ENCODE assay signal across 9 cellular contexts in the genomic region with DNA sequence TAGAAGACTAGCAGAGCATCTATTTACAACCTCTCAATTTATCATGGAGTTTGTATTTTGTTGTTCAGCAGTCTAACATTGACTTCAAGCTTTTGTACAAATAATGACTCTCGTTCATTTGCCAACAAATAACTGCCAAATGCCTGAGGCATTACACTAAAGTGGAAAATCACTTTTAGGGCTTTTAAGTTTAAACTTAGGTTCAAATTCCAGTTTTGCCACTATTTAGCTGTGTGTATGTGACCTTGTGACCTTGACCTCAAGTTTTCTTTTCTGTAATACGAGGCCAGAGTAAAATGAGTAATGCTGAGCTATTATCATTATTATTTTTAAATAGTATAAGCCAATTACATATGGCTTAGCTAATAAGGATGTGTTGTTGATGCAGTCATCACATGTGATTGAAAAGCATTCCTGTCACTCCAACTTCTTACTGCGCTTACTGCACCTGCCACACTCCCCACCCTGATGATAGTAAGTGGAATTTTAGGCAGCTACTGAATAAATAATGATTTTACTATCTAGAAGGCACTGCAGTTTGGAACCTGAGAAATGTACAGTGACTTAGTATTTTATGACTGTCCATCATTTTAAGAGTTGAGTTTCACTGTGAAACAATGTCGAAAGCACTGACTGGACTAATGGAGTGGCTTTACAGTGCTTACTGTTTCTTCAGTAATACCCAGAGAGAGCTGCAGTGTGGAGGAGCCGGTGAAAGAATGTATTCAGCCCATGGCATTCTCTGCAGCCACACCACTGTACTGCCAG. TPM values are rescaled to one million over a fixed set of nuclear protein-coding genes. Genes with fewer than 3 reads are reported as not detected.
A peak's percentile ranks its signal among the peaks of the same experiment; 100 is the strongest.
DNase-seq lines count a peak whose midpoint lies in the region; ATAC-seq and TF ChIP-seq lines count a peak whose summit lies in the region.
"Had no signal": no experiment of that assay in that cellular context is flagged by ENCODE, and none has a peak within 500 bp of the region (broad histone marks: within the 10 kb centered on the region; RNA-seq: fewer than 3 reads in every experiment).

No MANE protein-coding gene starts in this region.

- no peak overlapping the region for H3K9ac ChIP-seq in adipocyte (ENCODE audit: low read length)
- no peak overlapping the region for H3K9ac ChIP-seq in liver (ENCODE audit: low read depth in 1 of 2, low read length in 2 of 2)

- TF ChIP-seq CTCF in left ventricle myocardium inferior (IDR thresholded peaks at IDR 0.05; ENCODE audit: borderline replicate concordance): no peak
- TF ChIP-seq CTCF in liver (IDR thresholded peaks at IDR 0.05; ENCODE audit: low read depth, low read length, missing input control): no peak

- H3K27me3 ChIP-seq in right cardiac atrium (ENCODE audit: control insufficient read depth, insufficient read depth): no peaks in the 10 kb centered on the region
- H3K27me3 ChIP-seq in left ventricle myocardium inferior (ENCODE audit: low read depth): no peaks in the 10 kb centered on the region
- H3K27me3 ChIP-seq in adipocyte (replicated peaks; ENCODE audit: control insufficient read depth, insufficient read depth, low read length): no peaks in the 10 kb centered on the region
- H3K27me3 ChIP-seq in liver (ENCODE audit: control insufficient read depth in 4 of 4, insufficient read depth in 4 of 4, low read length in 3 of 4): no peaks in the 10 kb centered on the region

- peaks cover 9% of the 10 kb centered on the region for H3K4me1 ChIP-seq in right cardiac atrium (ENCODE audit: control insufficient read depth, insufficient read depth, low read length)
- H3K4me1 ChIP-seq in left ventricle myocardium inferior: peaks cover 80% of the 10 kb centered on the region
- peaks cover 40% of the 10 kb centered on the region for H3K4me1 ChIP-seq in adipocyte (ENCODE audit: control insufficient read depth, insufficient read depth, low read length)
- peaks cover 2 to 29% (median 24%) of the 10 kb centered on the region in 4 donors for H3K4me1 ChIP-seq in liver (ENCODE audit: control insufficient read depth in 4 of 4, insufficient read depth in 4 of 4, low read length in 3 of 4)
- no peaks in the 10 kb centered on the region for H3K4me1 ChIP-seq in urinary bladder (ENCODE audit: insufficient read depth)

- H3K36me3 ChIP-seq in left ventricle myocardium inferior (no peaks in the 10 kb centered on the region), adipocyte (ENCODE audit: control insufficient read depth, insufficient read depth, low read length, severe bottlenecking) (no peaks in the 10 kb centered on the region), liver (ENCODE audit: control insufficient read depth in 4 of 4, insufficient read depth in 3 of 4, low read depth in 1 of 4, low read length in 3 of 4) (no peaks in the 10 kb centered on the region), urinary bladder (ENCODE audit: insufficient read depth) (no peaks in the 10 kb centered on the region)

- H3K27ac ChIP-seq in right cardiac atrium (ENCODE audit: low read length) (no peak overlapping the region), left ventricle myocardium inferior (replicated peaks) (no peak overlapping the region), liver (ENCODE audit: low read depth in 1 of 2, low read length in 2 of 2) (peak overlapping the region in 1 of 2 donors; percentile 60), urinary bladder (ENCODE audit: low read depth) (peak overlapping the region; percentile 10)

- peak; percentile 48 to 53 for ATAC-seq in right cardiac atrium
- no peak for ATAC-seq in HG03571 (IDR thresholded peaks at IDR 0.05; ENCODE audit: unreplicated experiment)
- no peak for ATAC-seq in HG02884 (IDR thresholded peaks at IDR 0.05; ENCODE audit: unreplicated experiment)

- WGBS in right cardiac atrium: 43% methylated on average over 5 of the region's 5 CpGs
- WGBS in liver: 56% methylated on average over 5 of the region's 5 CpGs
- 55% methylated on average over 5 of the region's 5 CpGs for WGBS in urinary bladder

- peak in 1 of 2 donors; percentile 39 for TF ChIP-seq RAD21 in liver (IDR thresholded peaks at IDR 0.05)

- DNase-seq in right cardiac atrium (no peak), left ventricle myocardium inferior (no peak), adipocyte (ENCODE audit: low read depth) (peak; percentile 61), NCI-H748 (lab: John Stamatoyannopoulos, UW; ENCODE audit: unreplicated experiment) (no peak)
- DNase-seq: activated naive CD4-positive, alpha-beta T cell treated with anti-CD3 and anti-CD28 coated beads, Interleukin-2, amount 10 ng/mL, durations not matched to agents 7 days and 5 days had no signal

- intact Hi-C loops in right cardiac atrium (cut with DNase I) (loop anchor here in 1 of 4 donors (10.0 kb wide), 1 partner anchor 46 kb away; the partner anchor contains the start of gene EDEM1), left ventricle myocardium inferior (cut with micrococcal nuclease) (no loop called here)

- H3K9me3 ChIP-seq in right cardiac atrium (ENCODE audit: control insufficient read depth, low read length): no peaks in the 10 kb centered on the region
- H3K9me3 ChIP-seq in left ventricle myocardium inferior (replicated peaks): no peaks in the 10 kb centered on the region
- no peaks in the 10 kb centered on the region for H3K9me3 ChIP-seq in adipocyte (ENCODE audit: control insufficient read depth, low read length)
- H3K9me3 ChIP-seq in liver (ENCODE audit: control insufficient read depth in 4 of 4, low read length in 3 of 4): no peaks in the 10 kb centered on the region

- H3K4me3 ChIP-seq in right cardiac atrium (ENCODE audit: low read length): no peak overlapping the region
- H3K4me3 ChIP-seq in left ventricle myocardium inferior: no peak overlapping the region
- H3K4me3 ChIP-seq in adipocyte (ENCODE audit: low read length): no peak overlapping the region
- H3K4me3 ChIP-seq in liver (ENCODE audit: low read depth in 1 of 3, low read length in 3 of 3): no peak overlapping the region
- no peak overlapping the region for H3K4me3 ChIP-seq in urinary bladder (ENCODE audit: low read depth, low read length)

TF ChIP-seq in liver, 16 proteins besides CTCF, POLR2A, EP300 and RAD21:
- TF ChIP-seq HNF4A (conservative IDR thresholded peaks at IDR 0.05) (peak; percentile 86 to 95), RXRA (IDR thresholded peaks at IDR 0.05) (peak; percentile 69 to 76), FOXA1 (IDR thresholded peaks at IDR 0.05) (no peak), JUND (IDR thresholded peaks at IDR 0.05) (peak in 1 of 2 donors; percentile 24), NR2F2 (IDR thresholded peaks at IDR 0.05) (peak; percentile 94), HNF4G (IDR thresholded peaks at IDR 0.05) (peak; percentile 29), SP1 (IDR thresholded peaks at IDR 0.05) (peak; percentile 50)
- TF ChIP-seq, protein P1, sequence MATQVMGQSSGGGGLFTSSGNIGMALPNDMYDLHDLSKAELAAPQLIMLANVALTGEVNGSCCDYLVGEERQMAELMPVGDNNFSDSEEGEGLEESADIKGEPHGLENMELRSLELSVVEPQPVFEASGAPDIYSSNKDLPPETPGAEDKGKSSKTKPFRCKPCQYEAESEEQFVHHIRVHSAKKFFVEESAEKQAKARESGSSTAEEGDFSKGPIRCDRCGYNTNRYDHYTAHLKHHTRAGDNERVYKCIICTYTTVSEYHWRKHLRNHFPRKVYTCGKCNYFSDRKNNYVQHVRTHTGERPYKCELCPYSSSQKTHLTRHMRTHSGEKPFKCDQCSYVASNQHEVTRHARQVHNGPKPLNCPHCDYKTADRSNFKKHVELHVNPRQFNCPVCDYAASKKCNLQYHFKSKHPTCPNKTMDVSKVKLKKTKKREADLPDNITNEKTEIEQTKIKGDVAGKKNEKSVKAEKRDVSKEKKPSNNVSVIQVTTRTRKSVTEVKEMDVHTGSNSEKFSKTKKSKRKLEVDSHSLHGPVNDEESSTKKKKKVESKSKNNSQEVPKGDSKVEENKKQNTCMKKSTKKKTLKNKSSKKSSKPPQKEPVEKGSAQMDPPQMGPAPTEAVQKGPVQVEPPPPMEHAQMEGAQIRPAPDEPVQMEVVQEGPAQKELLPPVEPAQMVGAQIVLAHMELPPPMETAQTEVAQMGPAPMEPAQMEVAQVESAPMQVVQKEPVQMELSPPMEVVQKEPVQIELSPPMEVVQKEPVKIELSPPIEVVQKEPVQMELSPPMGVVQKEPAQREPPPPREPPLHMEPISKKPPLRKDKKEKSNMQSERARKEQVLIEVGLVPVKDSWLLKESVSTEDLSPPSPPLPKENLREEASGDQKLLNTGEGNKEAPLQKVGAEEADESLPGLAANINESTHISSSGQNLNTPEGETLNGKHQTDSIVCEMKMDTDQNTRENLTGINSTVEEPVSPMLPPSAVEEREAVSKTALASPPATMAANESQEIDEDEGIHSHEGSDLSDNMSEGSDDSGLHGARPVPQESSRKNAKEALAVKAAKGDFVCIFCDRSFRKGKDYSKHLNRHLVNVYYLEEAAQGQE (IDR thresholded peaks at IDR 0.05): no peak

RNA-seq across cellular contexts. Expression of gene ARL8B, which starts 16.3 kb away (rescaled TPM):
- total RNA-seq in right cardiac atrium (10 to 100 TPM; 56.7 to 67.8 (median 60.9) TPM), left ventricle myocardium inferior (66.7 TPM), liver (10 to 100 TPM; 26.5 to 36.2 TPM), urinary bladder (91.3 TPM)
- polyA plus RNA-seq in right cardiac atrium (49.1 TPM), liver (10 to 100 TPM; 20.2 to 21.9 TPM), urinary bladder (58.9 TPM)

RNA-seq across cellular contexts. Expression of gene EDEM1, which starts 49.1 kb away (rescaled TPM):
- total RNA-seq in right cardiac atrium (10 to 100 TPM in 3 of 4 donors, 1 to 10 TPM in 1; 8.0 to 16.6 (median 10.4) TPM), left ventricle myocardium inferior (7.9 TPM), liver (10 to 100 TPM; 22.0 to 97.5 TPM), urinary bladder (15.9 TPM)
- polyA plus RNA-seq in right cardiac atrium (3.6 TPM), liver (10 to 100 TPM; 20.4 to 43.8 TPM), urinary bladder (13.6 TPM)

Comparison
In these comparisons a context has a peak if more than half of its experiments do, and no peak if none do; other contexts are left out.
1. ATAC-seq: peak in right cardiac atrium (2 of 2); none in HG03571 (single experiment) and HG02884 (single experiment).